Comparison of ENCODE assay signal across 9 cellular contexts in the genomic region with DNA sequence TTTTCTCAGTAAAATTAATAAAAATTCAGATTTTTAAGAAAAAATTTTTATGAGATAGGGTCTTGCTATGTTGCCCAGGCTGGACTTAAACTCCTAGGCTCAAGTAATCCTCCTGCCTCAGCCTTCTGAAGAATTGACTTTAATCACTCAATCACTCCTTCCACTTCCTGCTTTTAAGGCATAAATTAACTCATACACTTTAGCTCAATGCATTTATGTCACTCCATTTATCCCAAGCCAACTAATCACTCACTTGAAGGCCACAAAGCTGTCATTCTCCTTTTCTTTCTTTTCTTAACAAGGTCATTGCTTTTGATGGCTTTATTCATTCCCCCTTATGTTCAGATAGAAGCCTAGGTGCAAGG. TPM values are rescaled to one million over a fixed set of nuclear protein-coding genes. Genes with fewer than 3 reads are reported as not detected.
DNase-seq lines count a peak whose midpoint lies in the region; ATAC-seq and TF ChIP-seq lines count a peak whose summit lies in the region.
"Had no signal": no experiment of that assay in that cellular context is flagged by ENCODE, and none has a peak within 500 bp of the region (broad histone marks: within the 10 kb centered on the region; RNA-seq: fewer than 3 reads in every experiment).

No MANE protein-coding gene starts in this region.

- H3K14ac ChIP-seq in trophoblast cell (ENCODE audit: low read length) = peak overlapping the region; percentile 99

- no peak overlapping the region for H2BK5ac ChIP-seq in trophoblast cell (ENCODE audit: low read depth, low read length, poor library complexity)

- peak overlapping the region; percentile 70 for H3K9ac ChIP-seq in trophoblast cell (ENCODE audit: low read length)

- no peaks in the 10 kb centered on the region for H3K27me3 ChIP-seq in CD8-positive, alpha-beta T cell (ENCODE audit: insufficient read depth, low read length)
- H3K27me3 ChIP-seq in trophoblast cell (ENCODE audit: insufficient read depth, low read length) = no peaks in the 10 kb centered on the region

- H3K9me3 Mint-ChIP-seq in CD8-positive, alpha-beta T cell = no peaks in the 10 kb centered on the region
- no peaks in the 10 kb centered on the region for H3K9me3 Mint-ChIP-seq in endothelial cell (ENCODE audit: unreplicated experiment)

- no peak overlapping the region for H3K4ac ChIP-seq in trophoblast cell (ENCODE audit: low read depth, low read length)

- no peak overlapping the region for H4K8ac ChIP-seq in trophoblast cell (ENCODE audit: low read depth, low read length)

- no peak for ATAC-seq in CD8-positive, alpha-beta T cell
- peak; percentile 10 for ATAC-seq in GM21447 (IDR thresholded peaks at IDR 0.05; ENCODE audit: unreplicated experiment)

- peaks cover 8% of the 10 kb centered on the region for H3K79me1 ChIP-seq in trophoblast cell (ENCODE audit: low read length)

- H3K36me3 ChIP-seq in CD8-positive, alpha-beta T cell (ENCODE audit: insufficient read depth, low read length) = peaks cover 14% of the 10 kb centered on the region
- H3K36me3 ChIP-seq in trophoblast cell (ENCODE audit: control insufficient read depth in 1 of 2, insufficient read depth in 2 of 2, low read length in 2 of 2) = peaks cover 5 to 6% of the 10 kb centered on the region in 2 experiments

- peaks cover 4% of the 10 kb centered on the region for H3K79me2 ChIP-seq in trophoblast cell (ENCODE audit: control insufficient read depth, insufficient read depth, low read length, poor library complexity)

- peaks cover 41% of the 10 kb centered on the region for H3K36me3 Mint-ChIP-seq in CD8-positive, alpha-beta T cell
- peaks cover 17% of the 10 kb centered on the region for H3K36me3 Mint-ChIP-seq in endothelial cell (ENCODE audit: low read depth, unreplicated experiment)

- no peak overlapping the region for H2AK5ac ChIP-seq in trophoblast cell (ENCODE audit: low read length)

- intact Hi-C loops in CD8-positive, alpha-beta T cell (cut with DNase I, micrococcal nuclease) = loop anchor here in 1 of 2 experiments (2.0 kb wide), 3 partner anchors 104 to 356 kb away; partner anchors contain the start of genes PPP2R1B, PTS and SIK2

- CTCF ChIA-PET in CD8-positive, alpha-beta T cell (lab: Charles Lee) = interaction anchor here (1.0 kb wide), 1 partner anchor 308 kb away, joined by 3 read pairs; no protein-coding TSS in a partner anchor

- peak overlapping the region; percentile 55 for H2AFZ ChIP-seq in trophoblast cell (ENCODE audit: insufficient read depth, low read length, poor library complexity)

- peak overlapping the region; percentile 93 for H3K4me3 Mint-ChIP-seq in CD8-positive, alpha-beta T cell
- H3K4me3 Mint-ChIP-seq in endothelial cell (ENCODE audit: unreplicated experiment) = peak overlapping the region; percentile 97

- peak overlapping the region; percentile 77 for H3K27ac ChIP-seq in CD8-positive, alpha-beta T cell (ENCODE audit: low read depth, low read length)
- H3K27ac ChIP-seq in trophoblast cell (ENCODE audit: low read depth, low read length) = peak overlapping the region; percentile 84

- H4K91ac ChIP-seq in trophoblast cell (ENCODE audit: low read depth, low read length) = no peak overlapping the region

- H4K12ac ChIP-seq in trophoblast cell (ENCODE audit: low read depth, low read length) = no peak overlapping the region

- H3K9me3 ChIP-seq in CD8-positive, alpha-beta T cell (ENCODE audit: low read length) = no peaks in the 10 kb centered on the region
- no peaks in the 10 kb centered on the region for H3K9me3 ChIP-seq in trophoblast cell (ENCODE audit: insufficient read depth, low read depth, low read length)

- peak overlapping the region; percentile 65 for H3K4me2 ChIP-seq in trophoblast cell (ENCODE audit: low read length)

- H3K23ac ChIP-seq in trophoblast cell (ENCODE audit: low read length) = no peak overlapping the region

- H2BK120ac ChIP-seq in trophoblast cell (ENCODE audit: insufficient read depth, low read length, poor library complexity) = no peak overlapping the region

- H2BK12ac ChIP-seq in trophoblast cell (ENCODE audit: low read length) = no peak overlapping the region

- peak overlapping the region; percentile 51 for H3K4me3 ChIP-seq in CD8-positive, alpha-beta T cell (ENCODE audit: low read depth, low read length)
- peak overlapping the region; percentile 96 for H3K4me3 ChIP-seq in trophoblast cell (ENCODE audit: low read depth, low read length)

- DNase-seq in CD8-positive, alpha-beta T cell = no peak
- DNase-seq in NOMO-1 (lab: John Stamatoyannopoulos, UW; ENCODE audit: unreplicated experiment in 2 of 2) = peak; percentile 13 to 45
- no peak for DNase-seq in endothelial cell (ENCODE audit: low spot score)
- no peak for DNase-seq in trophoblast cell
- DNase-seq in GM03348 (ENCODE audit: low spot score) = no peak
- DNase-seq in effector CD8-positive, alpha-beta T cell (lab: John Stamatoyannopoulos, UW) = no peak
- DNase-seq in putamen (ENCODE audit: low spot score) = no peak

- no peak overlapping the region for H3K18ac ChIP-seq in trophoblast cell (ENCODE audit: low read length)

- H3K4me1 Mint-ChIP-seq in CD8-positive, alpha-beta T cell (ENCODE audit: low read depth) = peaks cover 34% of the 10 kb centered on the region
- peaks cover 5% of the 10 kb centered on the region for H3K4me1 Mint-ChIP-seq in endothelial cell (ENCODE audit: unreplicated experiment)

- POLR2A ChIA-PET in CD8-positive, alpha-beta T cell (lab: Charles Lee) = interaction anchor here (1.0 to 2.2 kb wide), 5 partner anchors 9 to 104 kb away, joined by 4 to 11 read pairs (median 5); partner anchors contain the start of gene CFAP68

- no peaks in the 10 kb centered on the region for H3K27me3 Mint-ChIP-seq in CD8-positive, alpha-beta T cell (ENCODE audit: low read depth)
- peaks cover 2% of the 10 kb centered on the region for H3K27me3 Mint-ChIP-seq in endothelial cell (ENCODE audit: unreplicated experiment)

- no peak for TF ChIP-seq CTCF in CD8-positive, alpha-beta T cell (IDR thresholded peaks at IDR 0.05)
- TF ChIP-seq CTCF in endothelial cell (IDR thresholded peaks at IDR 0.05; ENCODE audit: unreplicated experiment) = no peak

- peak overlapping the region; percentile 97 for H3K27ac Mint-ChIP-seq in CD8-positive, alpha-beta T cell
- no peak overlapping the region for H3K27ac Mint-ChIP-seq in endothelial cell (ENCODE audit: unreplicated experiment)

- peaks cover 18% of the 10 kb centered on the region for H3K4me1 ChIP-seq in CD8-positive, alpha-beta T cell (ENCODE audit: insufficient read depth, low read length)
- no peaks in the 10 kb centered on the region for H3K4me1 ChIP-seq in trophoblast cell (ENCODE audit: control insufficient read depth in 1 of 2, insufficient read depth in 2 of 2, low read length in 2 of 2)

RNA-seq across cellular contexts. Expression of gene ALG9, which starts 0.9 kb away (rescaled TPM):
- total RNA-seq in CD8-positive, alpha-beta T cell = 10 to 100 TPM; 35.5 to 36.9 TPM
- total RNA-seq in endothelial cell (ENCODE audit: unreplicated experiment) = 35.8 TPM
- polyA plus RNA-seq in trophoblast cell (2013) = 55.4 and 58.1 TPM in 2 replicates

RNA-seq across cellular contexts. Expression of gene FDXACB1, which starts 8.5 kb away (rescaled TPM):
- 1 to 10 TPM; 4.3 to 5.4 TPM for total RNA-seq in CD8-positive, alpha-beta T cell
- 1.4 TPM for total RNA-seq in endothelial cell (ENCODE audit: unreplicated experiment)
- 1.2 and 1.4 TPM in 2 replicates for polyA plus RNA-seq in trophoblast cell (2013)

RNA-seq across cellular contexts. Expression of gene CFAP68, which starts 8.8 kb away (rescaled TPM):
- total RNA-seq in CD8-positive, alpha-beta T cell = 10 to 100 TPM; 21.7 to 22.7 TPM
- 35.6 TPM for total RNA-seq in endothelial cell (ENCODE audit: unreplicated experiment)
- 18.3 and 18.7 TPM in 2 replicates for polyA plus RNA-seq in trophoblast cell (2013)

RNA-seq across cellular contexts. Expression of gene CRYAB, which starts 41.1 kb away (rescaled TPM):
- not detected for total RNA-seq in CD8-positive, alpha-beta T cell
- not detected for total RNA-seq in endothelial cell (ENCODE audit: unreplicated experiment)
- polyA plus RNA-seq in trophoblast cell (2013) = 13.0 and 16.7 TPM in 2 replicates

RNA-seq across cellular contexts. Expression of gene HSPB2, which starts 42.0 kb away (rescaled TPM):
- not detected for total RNA-seq in CD8-positive, alpha-beta T cell
- not detected for total RNA-seq in endothelial cell (ENCODE audit: unreplicated experiment)
- 0.05 TPM in 1 of 2 replicates, not detected in the other for polyA plus RNA-seq in trophoblast cell (2013)
- total RNA-seq: NCI-H460 had no signal

Comparison
In these comparisons a context has a peak if more than half of its experiments do, and no peak if none do; other contexts are left out.
1. DNase-seq: peak in NOMO-1 (2 of 2); none in CD8-positive, alpha-beta T cell (0 of 7), endothelial cell (single experiment), trophoblast cell (0 of 2), GM03348 (single experiment), effector CD8-positive, alpha-beta T cell (single experiment) and putamen (single experiment).